Comparison of ENCODE assay signal across 1 cellular context in genomic region chr1:193741228-193741627, GRCh38.
A peak's percentile ranks its signal among the peaks of the same experiment; 100 is the strongest.
TF ChIP-seq lines count a peak whose summit lies in the region.

No MANE protein-coding gene starts in this region.

TF ChIP-seq in GM23338, 12 proteins besides CTCF, POLR2A, EP300 and RAD21 (continued from another document):
- peak; percentile 17; the same call in 1 of the 2 replicates for TF ChIP-seq ZNF462 (CRISPR knock-in tag; IDR thresholded peaks at IDR 0.05)
- peak; percentile 91 for TF ChIP-seq NANOG (IDR thresholded peaks at IDR 0.05; ENCODE audit: borderline replicate concordance)
TF ChIP-seq in GM23338: peak in this region for 2.
